In the genomic region with DNA sequence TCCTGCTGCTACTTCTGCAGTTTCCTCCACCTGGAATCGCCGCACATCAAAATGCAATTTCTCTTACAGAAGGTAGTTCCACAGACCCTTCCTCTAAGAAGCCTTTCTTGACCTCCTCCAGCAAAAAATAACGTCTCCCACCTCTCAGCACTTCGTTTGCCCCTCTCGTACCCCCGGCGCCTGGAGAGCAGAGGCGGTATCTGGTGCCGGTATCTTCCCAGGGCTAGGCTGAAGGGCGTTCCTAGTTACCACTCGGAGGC, we compare ENCODE assay signal across 8 cellular contexts. TPM values are rescaled to one million over a fixed set of nuclear protein-coding genes. Genes with fewer than 3 reads are reported as not detected.
DNase-seq lines count a peak whose midpoint lies in the region; ATAC-seq, FAIRE-seq and TF ChIP-seq lines count a peak whose summit lies in the region.

No MANE protein-coding gene starts in this region.

- no peak for TF ChIP-seq POLR2A in thyroid gland (IDR thresholded peaks at IDR 0.05)

- CTCF ChIA-PET in SK-N-SH (lab: Yijun Ruan, JAX) = interaction anchor here (0.6 to 2.8 kb wide), 40 partner anchors 10 to 268 kb away, joined by 3 to 27 read pairs (median 4); a partner anchor contains a TSS

- WGBS in SK-N-SH (ENCODE audit: low lambda C conversion rate) = 1% methylated on average over 11 of the region's 11 CpGs
- WGBS in thyroid gland, 2 donors = 3 to 7% methylated on average over 9 to 11 of the region's 11 CpGs

- H2AFZ ChIP-seq in SK-N-SH (ENCODE audit: low read depth) = peak overlapping the region; percentile 87

- TF ChIP-seq CTCF in SK-N-SH (IDR thresholded peaks at IDR 0.05) (no peak), kidney (IDR thresholded peaks at IDR 0.05; ENCODE audit: borderline replicate concordance, extremely low read depth, insufficient read depth) (no peak), thyroid gland (IDR thresholded peaks at IDR 0.05) (no peak)

- H3F3A ChIP-seq in SK-N-SH (replicated peaks; ENCODE audit: insufficient read depth) = no peaks in the 10 kb centered on the region

- H3K4me1 ChIP-seq in SK-N-SH (ENCODE audit: control insufficient read depth in 1 of 2, insufficient read depth in 2 of 2, low read depth in 1 of 2, low read length in 1 of 2) (peaks cover 6 to 10% of the 10 kb centered on the region in 2 experiments; a peak in 1 of 4 replicates), kidney (ENCODE audit: control insufficient read depth in 1 of 2, insufficient read depth in 1 of 2, low read depth in 1 of 2, low read length in 2 of 2) (peaks cover 12 to 15% of the 10 kb centered on the region in 2 donors), thyroid gland (peaks cover 10 to 22% of the 10 kb centered on the region in 2 donors)

- H3K9me3 ChIP-seq in SK-N-SH (no peaks in the 10 kb centered on the region), kidney (ENCODE audit: control insufficient read depth in 1 of 2, low read length in 2 of 2) (no peaks in the 10 kb centered on the region), thyroid gland (no peaks in the 10 kb centered on the region)

- H3K36me3 ChIP-seq in SK-N-SH (replicated peaks in 1 of 2; ENCODE audit: control insufficient read depth in 1 of 2, insufficient read depth in 2 of 2, low read length in 1 of 2) = peaks cover 2 to 15% of the 10 kb centered on the region in 2 experiments
- peaks cover 0 to 3% of the 10 kb centered on the region in 2 donors for H3K36me3 ChIP-seq in kidney (ENCODE audit: control insufficient read depth in 1 of 2, insufficient read depth in 2 of 2, low read length in 2 of 2)
- H3K36me3 ChIP-seq in thyroid gland = no peaks in the 10 kb centered on the region

- H3K9ac ChIP-seq in SK-N-SH = peak overlapping the region; percentile 63
- H3K9ac ChIP-seq in kidney (ENCODE audit: low read length in 2 of 2) = peak overlapping the region; percentile 64 to 69

- H4K20me1 ChIP-seq in SK-N-SH (ENCODE audit: insufficient read depth) = no peaks in the 10 kb centered on the region

- TF ChIP-seq RAD21 in SK-N-SH (IDR thresholded peaks at IDR 0.05; ENCODE audit: low read length) = no peak

- no peak for ATAC-seq in GM19455 (IDR thresholded peaks at IDR 0.05; ENCODE audit: unreplicated experiment)

- DNase-seq in NCI-H146 treated with DMSO at 0.1 percent for 48 hours (lab: John Stamatoyannopoulos, UW; ENCODE audit: unreplicated experiment) (peak; percentile 53), NCI-H146 (lab: John Stamatoyannopoulos, UW) (no peak), SK-N-SH (no peak), kidney (no peak), thyroid gland (no peak), SKM-1 (lab: John Stamatoyannopoulos, UW; ENCODE audit: unreplicated experiment) (no peak), Kasumi-1 (lab: John Stamatoyannopoulos, UW) (no peak)

- no peak for FAIRE-seq in kidney (lab: Jason Lieb, UNC)

- H3K79me2 ChIP-seq in SK-N-SH (ENCODE audit: insufficient read depth) = peaks cover 43% of the 10 kb centered on the region

- intact Hi-C loops in kidney (cut with DNase I) (no loop called here), thyroid gland (cut with DNase I) (loop anchor here (10.0 kb wide), 1 partner anchor 345 kb away; no protein-coding TSS in a partner anchor)

- peak overlapping the region in 1 of 2 experiments; percentile 7; a peak in 1 of 4 replicates for H3K27ac ChIP-seq in SK-N-SH (ENCODE audit: low read depth in 2 of 2, low read length in 1 of 2)
- peak overlapping the region in 1 of 2 donors; percentile 8 for H3K27ac ChIP-seq in kidney (ENCODE audit: low read depth in 2 of 2, low read length in 2 of 2)
- H3K27ac ChIP-seq in thyroid gland = peak overlapping the region in 2 of 3 donors; percentile 15 to 76

- H3K9me2 ChIP-seq in SK-N-SH = no peaks in the 10 kb centered on the region

- no peak for TF ChIP-seq EP300 in SK-N-SH (IDR thresholded peaks at IDR 0.05; ENCODE audit: borderline replicate concordance in 1 of 2, low read depth in 1 of 2, low read length in 1 of 2)

- H3K4me3 ChIP-seq in SK-N-SH (ENCODE audit: low read depth in 2 of 2, low read length in 1 of 2) (peak overlapping the region; percentile 69 to 82), kidney (ENCODE audit: low read length in 2 of 2) (peak overlapping the region; percentile 70 to 74), thyroid gland (replicated peaks in 1 of 3) (peak overlapping the region; percentile 19 to 68 (median 24))

- H3K27me3 ChIP-seq in SK-N-SH (ENCODE audit: insufficient read depth) (no peaks in the 10 kb centered on the region), thyroid gland (no peaks in the 10 kb centered on the region)

- POLR2A ChIA-PET in SK-N-SH (lab: Yijun Ruan, JAX) = interaction anchor here (0.7 to 1.7 kb wide), 13 partner anchors 11 to 230 kb away, joined by 3 to 15 read pairs (median 4); a partner anchor contains a TSS

- H3K4me2 ChIP-seq in SK-N-SH = peak overlapping the region; percentile 90

TF ChIP-seq in SK-N-SH, 30 proteins besides CTCF, POLR2A, EP300 and RAD21 (continues in another document):
- TF ChIP-seq NFIC (IDR thresholded peaks at IDR 0.05; ENCODE audit: borderline replicate concordance) = no peak
- no peak for TF ChIP-seq YY1 (IDR thresholded peaks at IDR 0.05; ENCODE audit: low read depth)
- no peak for TF ChIP-seq GABPA (IDR thresholded peaks at IDR 0.05; ENCODE audit: low read depth)
- TF ChIP-seq, protein P1, sequence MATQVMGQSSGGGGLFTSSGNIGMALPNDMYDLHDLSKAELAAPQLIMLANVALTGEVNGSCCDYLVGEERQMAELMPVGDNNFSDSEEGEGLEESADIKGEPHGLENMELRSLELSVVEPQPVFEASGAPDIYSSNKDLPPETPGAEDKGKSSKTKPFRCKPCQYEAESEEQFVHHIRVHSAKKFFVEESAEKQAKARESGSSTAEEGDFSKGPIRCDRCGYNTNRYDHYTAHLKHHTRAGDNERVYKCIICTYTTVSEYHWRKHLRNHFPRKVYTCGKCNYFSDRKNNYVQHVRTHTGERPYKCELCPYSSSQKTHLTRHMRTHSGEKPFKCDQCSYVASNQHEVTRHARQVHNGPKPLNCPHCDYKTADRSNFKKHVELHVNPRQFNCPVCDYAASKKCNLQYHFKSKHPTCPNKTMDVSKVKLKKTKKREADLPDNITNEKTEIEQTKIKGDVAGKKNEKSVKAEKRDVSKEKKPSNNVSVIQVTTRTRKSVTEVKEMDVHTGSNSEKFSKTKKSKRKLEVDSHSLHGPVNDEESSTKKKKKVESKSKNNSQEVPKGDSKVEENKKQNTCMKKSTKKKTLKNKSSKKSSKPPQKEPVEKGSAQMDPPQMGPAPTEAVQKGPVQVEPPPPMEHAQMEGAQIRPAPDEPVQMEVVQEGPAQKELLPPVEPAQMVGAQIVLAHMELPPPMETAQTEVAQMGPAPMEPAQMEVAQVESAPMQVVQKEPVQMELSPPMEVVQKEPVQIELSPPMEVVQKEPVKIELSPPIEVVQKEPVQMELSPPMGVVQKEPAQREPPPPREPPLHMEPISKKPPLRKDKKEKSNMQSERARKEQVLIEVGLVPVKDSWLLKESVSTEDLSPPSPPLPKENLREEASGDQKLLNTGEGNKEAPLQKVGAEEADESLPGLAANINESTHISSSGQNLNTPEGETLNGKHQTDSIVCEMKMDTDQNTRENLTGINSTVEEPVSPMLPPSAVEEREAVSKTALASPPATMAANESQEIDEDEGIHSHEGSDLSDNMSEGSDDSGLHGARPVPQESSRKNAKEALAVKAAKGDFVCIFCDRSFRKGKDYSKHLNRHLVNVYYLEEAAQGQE (IDR thresholded peaks at IDR 0.05; ENCODE audit: low read depth, low read length) = no peak
- no peak for TF ChIP-seq FOSL2 (IDR thresholded peaks at IDR 0.05; ENCODE audit: borderline replicate concordance, low read depth)
- no peak for TF ChIP-seq MEF2A (IDR thresholded peaks at IDR 0.05; ENCODE audit: borderline replicate concordance, low read depth)
- no peak for TF ChIP-seq SIN3A (IDR thresholded peaks at IDR 0.05; ENCODE audit: borderline replicate concordance, low read depth, low read length)
- TF ChIP-seq, protein P2, sequence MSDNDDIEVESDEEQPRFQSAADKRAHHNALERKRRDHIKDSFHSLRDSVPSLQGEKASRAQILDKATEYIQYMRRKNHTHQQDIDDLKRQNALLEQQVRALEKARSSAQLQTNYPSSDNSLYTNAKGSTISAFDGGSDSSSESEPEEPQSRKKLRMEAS (IDR thresholded peaks at IDR 0.05; ENCODE audit: low read depth) = no peak
- no peak for TF ChIP-seq TAF1 (IDR thresholded peaks at IDR 0.05; ENCODE audit: borderline replicate concordance, low read depth, low read length)
- TF ChIP-seq JUND (IDR thresholded peaks at IDR 0.05) = no peak
- no peak for TF ChIP-seq RFX5 (IDR thresholded peaks at IDR 0.05; ENCODE audit: low read length)
- no peak for TF ChIP-seq POLR2AphosphoS5 (IDR thresholded peaks at IDR 0.05; ENCODE audit: low read depth, low read length)

RNA-seq across cellular contexts. Expression of a gene that starts 0.5 kb away (rescaled TPM):
- polyA plus RNA-seq in SK-N-SH (2012; rRNA removed) (78.9 and 79.2 TPM in 2 replicates), kidney (ENCODE audit: insufficient read depth, low read depth, low replicate concordance) (64.7 TPM)
- polyA plus RNA-seq in SK-N-SH (2012; cell fraction: cytosol; rRNA removed) = 60.5 and 75.2 TPM in 2 replicates
- polyA plus RNA-seq in SK-N-SH (2012; cell fraction: nucleus; rRNA removed) = 28.6 and 40.1 TPM in 2 replicates
- total RNA-seq in kidney (39.1 TPM), thyroid gland (10 to 100 TPM; 18.8 to 26.4 (median 22.5) TPM)

RNA-seq across cellular contexts. Expression of a gene that starts 16.3 kb away (rescaled TPM):
- polyA plus RNA-seq in SK-N-SH (2012; rRNA removed) (30.8 and 36.3 TPM in 2 replicates), kidney (ENCODE audit: insufficient read depth, low read depth, low replicate concordance) (137 TPM)
- polyA plus RNA-seq in SK-N-SH (2012; cell fraction: cytosol; rRNA removed) = 35.0 and 39.4 TPM in 2 replicates
- polyA plus RNA-seq in SK-N-SH (2012; cell fraction: nucleus; rRNA removed) = 10.7 and 14.3 TPM in 2 replicates
- total RNA-seq in kidney (82.3 TPM), thyroid gland (10 to 100 TPM; 34.5 to 41.3 (median 39.9) TPM)

RNA-seq across cellular contexts. Expression of a gene that starts 21.9 kb away (rescaled TPM):
- polyA plus RNA-seq in SK-N-SH (2012; rRNA removed) (20.4 and 21.7 TPM in 2 replicates), kidney (ENCODE audit: insufficient read depth, low read depth, low replicate concordance) (14.8 TPM)
- polyA plus RNA-seq in SK-N-SH (2012; cell fraction: cytosol; rRNA removed) = 13.5 and 14.9 TPM in 2 replicates
- polyA plus RNA-seq in SK-N-SH (2012; cell fraction: nucleus; rRNA removed) = 35.9 and 52.3 TPM in 2 replicates
- total RNA-seq in kidney (7.8 TPM), thyroid gland (10 to 100 TPM in 3 of 4 donors, 1 to 10 TPM in 1; 9.1 to 29.5 (median 19.1) TPM)

RNA-seq across cellular contexts. Expression of a gene that starts 34.1 kb away (rescaled TPM):
- polyA plus RNA-seq in SK-N-SH (2012; rRNA removed) (7.9 and 8.8 TPM in 2 replicates), kidney (ENCODE audit: insufficient read depth, low read depth, low replicate concordance) (6.9 TPM)
- polyA plus RNA-seq in SK-N-SH (2012; cell fraction: cytosol; rRNA removed) = 7.3 and 7.6 TPM in 2 replicates
- polyA plus RNA-seq in SK-N-SH (2012; cell fraction: nucleus; rRNA removed) = 14.8 and 17.0 TPM in 2 replicates
- total RNA-seq in kidney (9.7 TPM), thyroid gland (10 to 100 TPM in 2 of 4 donors, 1 to 10 TPM in 2; 8.5 to 12.2 (median 9.4) TPM)

RNA-seq across cellular contexts. Expression of a gene that starts 43.2 kb away (rescaled TPM):
- polyA plus RNA-seq in SK-N-SH (2012; rRNA removed) = 0.12 and 0.28 TPM in 2 replicates
- 0.04 and 0.12 TPM in 2 replicates for polyA plus RNA-seq in SK-N-SH (2012; cell fraction: cytosol; rRNA removed)
- polyA plus RNA-seq in SK-N-SH (2012; cell fraction: nucleus; rRNA removed) = 0.06 and 0.13 TPM in 2 replicates
- total RNA-seq in kidney = 19.6 TPM
- polyA plus RNA-seq in kidney (ENCODE audit: insufficient read depth, low read depth, low replicate concordance) = 0.56 TPM
- 1 to 10 TPM in 3 of 4 donors, under 1 TPM in 1; 0.56 to 4.6 (median 2.8) TPM for total RNA-seq in thyroid gland

Comparison
In these comparisons a context has a peak if more than half of its experiments do, and no peak if none do; other contexts are left out.
1. H3K4me3 ChIP-seq: peak in every context shown above with its lines; median percentile 76 in SK-N-SH; 72 in kidney; 24 in thyroid gland.